ENCODE assay signal across 7 cellular contexts in the genomic region with DNA sequence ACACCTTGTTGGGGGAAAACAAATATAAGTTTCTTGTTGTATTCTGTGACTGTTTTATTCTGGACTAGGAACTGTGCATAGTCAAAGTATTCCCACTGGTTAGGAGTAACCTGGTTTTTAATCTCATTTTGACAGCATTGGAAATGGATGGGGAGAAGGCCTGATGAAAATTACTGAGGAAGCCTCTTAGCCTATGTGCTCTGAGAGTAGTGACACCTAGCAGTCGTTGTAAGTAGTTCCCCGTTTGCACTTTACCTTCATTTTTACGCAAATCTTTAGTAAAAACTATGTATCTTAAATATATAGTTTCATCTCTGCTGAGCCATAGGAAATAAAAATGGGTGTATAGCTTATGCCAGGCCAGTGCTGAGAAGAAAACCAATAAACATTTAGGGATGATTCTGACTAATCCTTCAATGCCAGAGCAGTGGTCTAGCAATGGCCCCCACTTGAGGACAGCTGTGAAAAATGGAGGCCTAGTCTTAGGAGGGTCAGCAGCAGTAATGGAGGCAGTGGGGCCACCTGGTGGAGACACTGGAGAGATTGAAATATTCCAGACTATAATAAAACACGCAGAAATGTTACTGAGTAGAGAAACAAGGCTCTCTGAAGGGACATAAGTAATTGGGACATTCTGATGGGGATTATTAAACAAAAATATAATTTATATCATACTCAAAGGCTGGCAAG.
DNase-seq lines count a peak whose midpoint lies in the region; ATAC-seq and TF ChIP-seq lines count a peak whose summit lies in the region.

No MANE protein-coding gene starts in this region.

- H3K36me3 Mint-ChIP-seq in neural crest cell (ENCODE audit: low read depth) = peaks cover 2% of the 10 kb centered on the region
- H3K36me3 Mint-ChIP-seq in activated T-helper 2 cell treated with anti-CD3 and anti-CD28 coated beads, Interferon-gamma antibody, Interleukin-2, Interleukin-4, amounts not matched to agents 10 μg/mL and 5 μg/mL and 100 μg/mL, durations not matched to agents 14 hours and 24 hours and 36 hours (ENCODE audit: low read depth) = no peaks in the 10 kb centered on the region

- ATAC-seq in HG03045 (IDR thresholded peaks at IDR 0.05; ENCODE audit: unreplicated experiment) = no peak

- DNase-seq in H4 (ENCODE audit: low spot score) = peak; percentile 15
- DNase-seq in NCI-H1694 (lab: John Stamatoyannopoulos, UW) = peak; percentile 27
- DNase-seq in cerebellum (ENCODE audit: low spot score) = peak; percentile 2
- peak; percentile 8 for DNase-seq in neural crest cell (ENCODE audit: low read depth, low spot score)
- no peak for DNase-seq in mucosa of gallbladder (ENCODE audit: low spot score)
- no peak for DNase-seq in activated T-helper 2 cell treated with anti-CD3 and anti-CD28 coated beads, Interferon-gamma antibody, Interleukin-2, Interleukin-4, amounts not matched to agents 10 μg/mL and 5 μg/mL and 100 μg/mL, durations not matched to agents 14 hours and 24 hours and 36 hours (ENCODE audit: low spot score)

- H3K4me3 Mint-ChIP-seq in neural crest cell = no peak overlapping the region
- no peak overlapping the region for H3K4me3 Mint-ChIP-seq in activated T-helper 2 cell treated with anti-CD3 and anti-CD28 coated beads, Interferon-gamma antibody, Interleukin-2, Interleukin-4, amounts not matched to agents 10 μg/mL and 5 μg/mL and 100 μg/mL, durations not matched to agents 14 hours and 24 hours and 36 hours (ENCODE audit: low read depth)

- H3K27me3 Mint-ChIP-seq in neural crest cell (ENCODE audit: low read depth) = no peaks in the 10 kb centered on the region
- H3K27me3 Mint-ChIP-seq in activated T-helper 2 cell treated with anti-CD3 and anti-CD28 coated beads, Interferon-gamma antibody, Interleukin-2, Interleukin-4, amounts not matched to agents 10 μg/mL and 5 μg/mL and 100 μg/mL, durations not matched to agents 14 hours and 24 hours and 36 hours (ENCODE audit: low read depth) = no peaks in the 10 kb centered on the region

- peak; percentile 61 for TF ChIP-seq CTCF in neural crest cell (conservative IDR thresholded peaks at IDR 0.05)

- no peaks in the 10 kb centered on the region for H3K4me1 Mint-ChIP-seq in neural crest cell
- H3K4me1 Mint-ChIP-seq in activated T-helper 2 cell treated with anti-CD3 and anti-CD28 coated beads, Interferon-gamma antibody, Interleukin-2, Interleukin-4, amounts not matched to agents 10 μg/mL and 5 μg/mL and 100 μg/mL, durations not matched to agents 14 hours and 24 hours and 36 hours (ENCODE audit: low read depth) = no peaks in the 10 kb centered on the region

- H3K9me3 Mint-ChIP-seq in neural crest cell = peaks cover 7% of the 10 kb centered on the region
- peaks cover 37% of the 10 kb centered on the region for H3K9me3 Mint-ChIP-seq in activated T-helper 2 cell treated with anti-CD3 and anti-CD28 coated beads, Interferon-gamma antibody, Interleukin-2, Interleukin-4, amounts not matched to agents 10 μg/mL and 5 μg/mL and 100 μg/mL, durations not matched to agents 14 hours and 24 hours and 36 hours

- H3K27ac Mint-ChIP-seq in neural crest cell (ENCODE audit: unreplicated experiment) = no peak overlapping the region
- no peak overlapping the region for H3K27ac Mint-ChIP-seq in activated T-helper 2 cell treated with anti-CD3 and anti-CD28 coated beads, Interferon-gamma antibody, Interleukin-2, Interleukin-4, amounts not matched to agents 10 μg/mL and 5 μg/mL and 100 μg/mL, durations not matched to agents 14 hours and 24 hours and 36 hours

- intact Hi-C loops in activated T-helper 2 cell treated with anti-CD3 and anti-CD28 coated beads, Interferon-gamma antibody, Interleukin-2, Interleukin-4, amounts not matched to agents 10 μg/mL and 5 μg/mL and 100 μg/mL, durations not matched to agents 14 hours and 24 hours and 36 hours (cut with micrococcal nuclease) = no loop called here

Comparison
In these comparisons a context has a peak if more than half of its experiments do, and no peak if none do; other contexts are left out.
1. DNase-seq: peak in H4 (single experiment), NCI-H1694 (single experiment), cerebellum (single experiment) and neural crest cell (single experiment); none in mucosa of gallbladder (single experiment) and activated T-helper 2 cell treated with anti-CD3 and anti-CD28 coated beads, Interferon-gamma antibody, Interleukin-2, Interleukin-4, amounts not matched to agents 10 μg/mL and 5 μg/mL and 100 μg/mL, durations not matched to agents 14 hours and 24 hours and 36 hours (single experiment).